ENCODE assay signal across 18 cellular contexts in genomic region chr17:8995711-8996110, GRCh38. TPM values are rescaled to one million over a fixed set of nuclear protein-coding genes. Genes with fewer than 3 reads are reported as not detected.
"Had no signal": no experiment of that assay in that cellular context is flagged by ENCODE, and none has a peak within 500 bp of the region (broad histone marks: within the 10 kb centered on the region; RNA-seq: fewer than 3 reads in every experiment).

No MANE protein-coding gene starts in this region.

- H3K27ac Mint-ChIP-seq: activated naive CD8-positive, alpha-beta T cell treated with anti-CD3 and anti-CD28 coated beads for 36 hours; dendritic cell treated with granulocyte-macrophage colony-stimulating factor and Interleukin-4, amounts not matched to agents 40 ng/mL and 50 ng/mL, for 4 days; nephron progenitor cell; type B pancreatic cell had no signal

- H3K9me3 Mint-ChIP-seq: activated naive CD8-positive, alpha-beta T cell treated with anti-CD3 and anti-CD28 coated beads for 36 hours; type B pancreatic cell had no signal

- H3K9me3 ChIP-seq: esophagus squamous epithelium, lower lobe of right lung had no signal

- H3K36me3 ChIP-seq: cardiac muscle cell, esophagus squamous epithelium, lower lobe of right lung, stomach, WERI-Rb-1 had no signal

- H3K4me3 Mint-ChIP-seq: activated naive CD8-positive, alpha-beta T cell treated with anti-CD3 and anti-CD28 coated beads for 36 hours; dendritic cell treated with granulocyte-macrophage colony-stimulating factor and Interleukin-4, amounts not matched to agents 40 ng/mL and 50 ng/mL, for 4 days; nephron progenitor cell; type B pancreatic cell had no signal

- H3K4me1 ChIP-seq: lower lobe of right lung had no signal

- H3K4me3 ChIP-seq: cardiac muscle cell, esophagus squamous epithelium, lower lobe of right lung, stomach had no signal

- DNase-seq: activated CD4-positive, alpha-beta T cell treated with anti-CD3 and anti-CD28 coated beads, Interleukin-2, amount 50 U/mL, for 4 hours; activated naive CD4-positive, alpha-beta T cell; activated naive CD8-positive, alpha-beta T cell treated with anti-CD3 and anti-CD28 coated beads for 36 hours; activated T-cell treated with anti-CD3 and anti-CD28 coated beads for 4 hours; amniotic stem cell; effector memory CD4-positive, alpha-beta T cell; esophagus squamous epithelium; left colon; lower lobe of right lung; nephron progenitor cell; occipital lobe; retina; stomach; WERI-Rb-1 had no signal

- H3K27ac ChIP-seq: cardiac muscle cell, esophagus squamous epithelium, lower lobe of right lung, stomach, WERI-Rb-1 had no signal

- H3K27me3 ChIP-seq: esophagus squamous epithelium had no signal

- H3K36me3 Mint-ChIP-seq: activated naive CD8-positive, alpha-beta T cell treated with anti-CD3 and anti-CD28 coated beads for 36 hours; type B pancreatic cell had no signal

- ATAC-seq: lower lobe of right lung had no signal

RNA-seq across cellular contexts. Expression of gene PIK3R5, which starts 30.2 kb away (rescaled TPM):
- total RNA-seq: chondrocyte had no signal
